8 cellular contexts compared by ENCODE assay signal in genomic region chr6:130260050-130260462, GRCh38.
DNase-seq lines count a peak whose midpoint lies in the region; ATAC-seq lines count a peak whose summit lies in the region.
"Not testable (repeated sequence)": the region's sequence is repeated elsewhere in the genome, so short reads cannot be mapped to it uniquely, and the experiment has no call there.

No MANE protein-coding gene starts in this region.

- peak overlapping the region; percentile 47 for H3K4me3 Mint-ChIP-seq in T-helper 1 cell treated with Interleukin-12 subunit alpha and Interleukin-12 subunit beta and Interleukin-4 antibody, amounts not matched to agents 30 μg/mL and 1 μg/mL, for 36 hours
- H3K4me3 Mint-ChIP-seq in activated naive CD8-positive, alpha-beta T cell, result peak overlapping the region; percentile 59

- H3K27me3 Mint-ChIP-seq in T-helper 1 cell treated with Interleukin-12 subunit alpha and Interleukin-12 subunit beta and Interleukin-4 antibody, amounts not matched to agents 30 μg/mL and 1 μg/mL, for 36 hours (ENCODE audit: low read depth); activated naive CD8-positive, alpha-beta T cell: not testable (repeated sequence)

- peak overlapping the region; percentile 62 for H3K27ac Mint-ChIP-seq in T-helper 1 cell treated with Interleukin-12 subunit alpha and Interleukin-12 subunit beta and Interleukin-4 antibody, amounts not matched to agents 30 μg/mL and 1 μg/mL, for 36 hours
- not testable (repeated sequence) for H3K27ac Mint-ChIP-seq in activated naive CD8-positive, alpha-beta T cell

- peaks cover 35% of the 10 kb centered on the region for H3K4me1 Mint-ChIP-seq in T-helper 1 cell treated with Interleukin-12 subunit alpha and Interleukin-12 subunit beta and Interleukin-4 antibody, amounts not matched to agents 30 μg/mL and 1 μg/mL, for 36 hours (ENCODE audit: low read depth)
- H3K4me1 Mint-ChIP-seq in activated naive CD8-positive, alpha-beta T cell (ENCODE audit: low read depth), result peaks cover 17% of the 10 kb centered on the region

- H3K36me3 Mint-ChIP-seq in T-helper 1 cell treated with Interleukin-12 subunit alpha and Interleukin-12 subunit beta and Interleukin-4 antibody, amounts not matched to agents 30 μg/mL and 1 μg/mL, for 36 hours (ENCODE audit: low read depth), result peaks cover 11% of the 10 kb centered on the region
- not testable (repeated sequence) for H3K36me3 Mint-ChIP-seq in activated naive CD8-positive, alpha-beta T cell

- ATAC-seq in GM18498 (IDR thresholded peaks at IDR 0.05; ENCODE audit: unreplicated experiment), result peak; percentile 63
- ATAC-seq in GM19351 (IDR thresholded peaks at IDR 0.05; ENCODE audit: unreplicated experiment), result peak; percentile 59
- peak; percentile 71 for ATAC-seq in GM21723 (IDR thresholded peaks at IDR 0.05; ENCODE audit: unreplicated experiment)
- peak; percentile 59 for ATAC-seq in HG03025 (IDR thresholded peaks at IDR 0.05; ENCODE audit: low FRiP score, unreplicated experiment)
- peak; percentile 46 for ATAC-seq in HG03469 (IDR thresholded peaks at IDR 0.05; ENCODE audit: unreplicated experiment)
- ATAC-seq in stimulated activated naive CD8-positive, alpha-beta T cell treated with anti-CD3 and anti-CD28 coated beads, Interleukin-15, Interleukin-2, amounts not matched to agents 100 U/mL and 50 U/mL, for 24 hours, result not testable (repeated sequence)

- DNase-seq in stimulated activated naive CD8-positive, alpha-beta T cell treated with anti-CD3 and anti-CD28 coated beads, Interleukin-15, Interleukin-2, amounts not matched to agents 100 U/mL and 50 U/mL, for 24 hours, result peak; percentile 8

- H3K9me3 Mint-ChIP-seq in T-helper 1 cell treated with Interleukin-12 subunit alpha and Interleukin-12 subunit beta and Interleukin-4 antibody, amounts not matched to agents 30 μg/mL and 1 μg/mL, for 36 hours, result peaks cover 11% of the 10 kb centered on the region
- H3K9me3 Mint-ChIP-seq in activated naive CD8-positive, alpha-beta T cell (ENCODE audit: low read depth), result not testable (repeated sequence)
